Comparison of ENCODE assay signal across 12 cellular contexts in the genomic region with DNA sequence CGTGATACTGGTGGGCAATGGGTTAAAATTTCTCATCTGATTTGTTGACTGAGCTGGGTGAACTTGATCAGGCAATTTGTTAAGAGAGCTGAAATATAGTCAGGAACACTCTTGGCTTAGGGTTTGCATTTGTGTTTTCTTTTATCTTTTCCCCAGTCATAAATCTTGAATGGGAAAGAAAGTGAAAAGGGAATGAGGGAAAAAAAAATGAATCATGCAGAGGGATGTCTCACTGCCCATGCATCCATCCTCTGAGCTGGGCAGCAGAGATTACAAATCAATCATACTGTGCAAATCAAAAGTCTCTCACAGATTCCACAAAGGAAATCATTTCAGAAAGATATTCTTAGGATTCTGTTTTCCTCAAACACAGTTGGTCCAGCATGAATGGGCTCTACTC.
A peak's percentile ranks its signal among the peaks of the same experiment; 100 is the strongest.
DNase-seq lines count a peak whose midpoint lies in the region.
"Had no signal": no experiment of that assay in that cellular context is flagged by ENCODE, and none has a peak within 500 bp of the region (broad histone marks: within the 10 kb centered on the region; RNA-seq: fewer than 3 reads in every experiment).

No MANE protein-coding gene starts in this region.

- DNase-seq in AG08395 (ENCODE audit: low spot score) (peak; percentile 47), NCI-H226 (peak; percentile 75), myocyte (ENCODE audit: low read depth) (peak; percentile 7), Kasumi-1 (lab: John Stamatoyannopoulos, UW) (no peak), SIG-M5 (lab: John Stamatoyannopoulos, UW) (no peak), HPDE6-E6E7 (ENCODE audit: extremely low spot score) (no peak)
- DNase-seq in activated T-cell treated with anti-CD3 and anti-CD28 coated beads, Interleukin-2, amount 50 U/mL, for 1 hour = no peak
- DNase-seq: AML-193; CD4-positive, CD25-positive, alpha-beta regulatory T cell; DMS53; HCEC 1CT; HFFc6 had no signal

Comparison
In these comparisons a context has a peak if more than half of its experiments do, and no peak if none do; other contexts are left out.
1. DNase-seq: peak in AG08395 (single experiment), NCI-H226 (single experiment) and myocyte (single experiment); none in Kasumi-1 (0 of 2), SIG-M5 (single experiment), HPDE6-E6E7 (single experiment) and activated T-cell treated with anti-CD3 and anti-CD28 coated beads, Interleukin-2, amount 50 U/mL, for 1 hour (single experiment).